Comparison of ENCODE assay signal across 20 cellular contexts in the genomic region with DNA sequence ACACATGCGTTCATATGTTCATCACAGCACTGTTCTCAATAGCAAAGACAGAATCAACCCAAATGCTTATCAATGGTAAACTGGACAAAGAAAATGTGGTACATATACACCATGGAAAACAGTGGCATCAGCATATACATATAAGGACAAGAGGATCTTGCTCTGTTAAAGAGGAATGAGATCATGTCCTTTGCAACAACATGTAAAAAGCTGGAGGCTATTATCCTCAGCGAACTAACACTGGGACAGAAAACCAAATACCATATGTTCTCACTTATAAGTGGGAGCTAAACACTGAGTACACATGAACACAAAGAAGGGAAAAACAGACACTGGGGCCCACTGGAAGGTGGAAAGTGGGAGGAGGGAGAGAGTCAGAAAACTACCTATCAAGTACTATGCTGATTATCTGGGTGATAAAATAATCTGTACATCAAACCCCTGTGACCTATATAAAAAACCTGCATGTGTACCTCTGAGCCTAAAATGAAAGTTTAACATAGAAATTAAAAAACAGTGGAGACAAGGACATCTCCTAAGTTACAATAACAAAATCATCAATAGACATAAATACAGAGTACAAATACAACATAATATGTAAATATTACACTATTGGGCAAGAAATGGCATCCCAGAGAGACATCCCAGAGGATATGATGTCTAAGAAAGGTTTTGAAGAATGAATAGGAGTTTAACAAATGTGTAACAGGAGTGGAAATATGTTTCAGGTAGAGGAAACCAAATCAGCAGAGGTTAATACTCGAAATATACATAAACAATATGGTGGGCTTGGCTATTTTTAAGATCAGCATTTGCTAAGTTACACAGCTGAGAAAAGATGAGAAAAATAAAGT.
DNase-seq lines count a peak whose midpoint lies in the region; ATAC-seq, FAIRE-seq and TF ChIP-seq lines count a peak whose summit lies in the region.
"Had no signal": no experiment of that assay in that cellular context is flagged by ENCODE, and none has a peak within 500 bp of the region (broad histone marks: within the 10 kb centered on the region; RNA-seq: fewer than 3 reads in every experiment).

No MANE protein-coding gene starts in this region.

- no peak for TF ChIP-seq CTCF in keratinocyte (optimal IDR thresholded peaks at IDR 0.05 in 1 of 3, IDR thresholded peaks at IDR 0.05 in 1 of 3, conservative IDR thresholded peaks at IDR 0.05 in 1 of 3; ENCODE audit: extremely low read depth in 1 of 3, insufficient read depth in 2 of 3, low read length in 3 of 3)

- no peaks in the 10 kb centered on the region for H3K9me1 ChIP-seq in keratinocyte (ENCODE audit: control insufficient read depth, extremely low read depth, insufficient read depth, low read length)

- H3K4me2 ChIP-seq in keratinocyte (ENCODE audit: control insufficient read depth, extremely low read depth, insufficient read depth, low read depth, low read length): no peak overlapping the region
- H3K4me2 ChIP-seq: BLaER1 had no signal

- H2AFZ ChIP-seq in keratinocyte (ENCODE audit: control insufficient read depth, low read length): peak overlapping the region; percentile 15

- H3K27ac ChIP-seq in keratinocyte (ENCODE audit: control insufficient read depth, insufficient read depth, low read length): no peak overlapping the region
- H3K27ac ChIP-seq: BLaER1, SJCRH30 had no signal

- no peak for FAIRE-seq in keratinocyte (lab: Jason Lieb, UNC)
- FAIRE-seq: H1 had no signal

- no peaks in the 10 kb centered on the region for H3K79me2 ChIP-seq in keratinocyte (ENCODE audit: control insufficient read depth, insufficient read depth, low read length)

- no peak for ATAC-seq in HG02642 (IDR thresholded peaks at IDR 0.05; ENCODE audit: poor library complexity, unreplicated experiment)
- ATAC-seq: HCT116, Panc1 had no signal

- no peaks in the 10 kb centered on the region for H3K27me3 ChIP-seq in keratinocyte (ENCODE audit: control insufficient read depth, extremely low read depth, insufficient read depth, low read length)
- H3K27me3 ChIP-seq: BLaER1, SJCRH30 had no signal

- no peaks in the 10 kb centered on the region for H3K36me3 ChIP-seq in keratinocyte (ENCODE audit: control insufficient read depth in 2 of 2, extremely low read depth in 1 of 2, insufficient read depth in 2 of 2, low read length in 2 of 2)
- H3K36me3 ChIP-seq: BLaER1, SJCRH30 had no signal

- dilution Hi-C loops in keratinocyte (cut with MboI; ENCODE audit: extremely low pct_ligation_motif_present, low sequenced_read_pairs): no loop called here

- no peaks in the 10 kb centered on the region for H3K9me3 ChIP-seq in keratinocyte (ENCODE audit: control insufficient read depth, low read depth, low read length)
- H3K9me3 ChIP-seq: BLaER1, Caco-2, SJCRH30 had no signal

- no peaks in the 10 kb centered on the region for H3K4me1 ChIP-seq in keratinocyte (ENCODE audit: control insufficient read depth, extremely low read depth, insufficient read depth, low read length)
- H3K4me1 ChIP-seq: BLaER1, SJCRH30 had no signal

- peak; percentile 84 for DNase-seq in DMS153 (lab: John Stamatoyannopoulos, UW)
- peak; percentile 89 for DNase-seq in DMS53 treated with DMSO at 0.1 percent for 48 hours (lab: John Stamatoyannopoulos, UW; ENCODE audit: unreplicated experiment)
- DNase-seq in RPMI7951 (ENCODE audit: low read depth): peak; percentile 56
- DNase-seq in keratinocyte (ENCODE audit: low read depth, low spot score): no peak
- no peak for DNase-seq in NCI-H2196 (lab: John Stamatoyannopoulos, UW; ENCODE audit: unreplicated experiment)
- no peak for DNase-seq in DMS79 treated with DMSO at 0.1 percent for 48 hours (lab: John Stamatoyannopoulos, UW)
- DNase-seq: ACHN; Caco-2; CD4-positive, alpha-beta T cell; DMS 273 treated with DMSO at 0.1 percent for 48 hours; Kasumi-1; NCI-H187 treated with DMSO at 0.1 percent for 48 hours; NCI-H345; NCI-H69; SJCRH30 had no signal

- H3K4me3 ChIP-seq in keratinocyte (ENCODE audit: control insufficient read depth in 2 of 3, extremely low read depth in 1 of 3, insufficient read depth in 2 of 3, low read depth in 1 of 3, low read length in 3 of 3): no peak overlapping the region
- H3K4me3 ChIP-seq: BLaER1, SJCRH30 had no signal

- H4K20me1 ChIP-seq in keratinocyte (ENCODE audit: control insufficient read depth, extremely low read depth, insufficient read depth, low read length): no peaks in the 10 kb centered on the region
- H4K20me1 ChIP-seq: BLaER1 had no signal

- H3K9ac ChIP-seq in keratinocyte (ENCODE audit: control insufficient read depth, extremely low read depth, insufficient read depth, low read length): no peak overlapping the region
- H3K9ac ChIP-seq: BLaER1 had no signal

Comparison
In these comparisons a context has a peak if more than half of its experiments do, and no peak if none do; other contexts are left out.
1. DNase-seq: peak in DMS153 (single experiment), DMS53 treated with DMSO at 0.1 percent for 48 hours (single experiment) and RPMI7951 (single experiment); none in keratinocyte (single experiment), NCI-H2196 (single experiment) and DMS79 treated with DMSO at 0.1 percent for 48 hours (single experiment).